ENCODE assay signal across 8 cellular contexts in genomic region chr22:36334081-36334831, GRCh38. TPM values are rescaled to one million over a fixed set of nuclear protein-coding genes. Genes with fewer than 3 reads are reported as not detected.
A peak's percentile ranks its signal among the peaks of the same experiment; 100 is the strongest.
DNase-seq lines count a peak whose midpoint lies in the region; ATAC-seq and TF ChIP-seq lines count a peak whose summit lies in the region.

No MANE protein-coding gene starts in this region.

- peak; percentile 24 for TF ChIP-seq CTCF in NB4 (IDR thresholded peaks at IDR 0.05; ENCODE audit: low read depth, low read length)
- TF ChIP-seq CTCF in brain (conservative IDR thresholded peaks at IDR 0.05), result no peak
- TF ChIP-seq CTCF in mesothelial cell of epicardium (IDR thresholded peaks at IDR 0.05; ENCODE audit: unreplicated experiment), result no peak

- CTCF ChIA-PET in CD8-positive, alpha-beta memory T cell (lab: Charles Lee), result interaction anchor here (0.9 to 8.1 kb wide), 22 partner anchors 9 to 136 kb away, joined by 3 to 48 read pairs (median 4); partner anchors contain the start of gene MYH9

- H3K4me3 ChIP-seq in CD8-positive, alpha-beta memory T cell (ENCODE audit: low read length), result peak overlapping the region; percentile 18
- no peak overlapping the region for H3K4me3 ChIP-seq in NB4 (ENCODE audit: low read depth, low read length)

- H3K9me3 Mint-ChIP-seq in CD8-positive, alpha-beta memory T cell, result no peaks in the 10 kb centered on the region
- no peaks in the 10 kb centered on the region for H3K9me3 Mint-ChIP-seq in brain
- H3K9me3 Mint-ChIP-seq in mesothelial cell of epicardium, result no peaks in the 10 kb centered on the region

- H3K27ac Mint-ChIP-seq in CD8-positive, alpha-beta memory T cell, result peak overlapping the region; percentile 94 to 100 (median 99)
- H3K27ac Mint-ChIP-seq in brain (peak overlapping the region; percentile 69 to 98 (median 91)), mesothelial cell of epicardium (peak overlapping the region; percentile 100)

- POLR2A ChIA-PET in CD8-positive, alpha-beta memory T cell (lab: Charles Lee), result interaction anchor here (0.5 to 5.5 kb wide), 10 partner anchors 10 to 195 kb away, joined by 3 to 76 read pairs (median 4); partner anchors contain the start of gene MYH9

- H3K4me1 Mint-ChIP-seq in CD8-positive, alpha-beta memory T cell, result peaks cover 91 to 98% (median 98%) of the 10 kb centered on the region in 3 donors
- H3K4me1 Mint-ChIP-seq in brain, result peaks cover 79% of the 10 kb centered on the region
- peaks cover 56% of the 10 kb centered on the region for H3K4me1 Mint-ChIP-seq in mesothelial cell of epicardium

- peaks cover 9 to 89% (median 27%) of the 10 kb centered on the region in 3 donors for H3K36me3 Mint-ChIP-seq in CD8-positive, alpha-beta memory T cell
- H3K36me3 Mint-ChIP-seq in brain, result peaks cover 20% of the 10 kb centered on the region
- peaks cover 21% of the 10 kb centered on the region for H3K36me3 Mint-ChIP-seq in mesothelial cell of epicardium

- peak in 3 of 5 donors; percentile 22 to 63 (median 45) for DNase-seq in CD8-positive, alpha-beta memory T cell
- peak; percentile 68 for DNase-seq in NB4 (ENCODE audit: low read depth)
- no peak for DNase-seq in mesothelial cell of epicardium (ENCODE audit: low spot score in 2 of 2, unreplicated experiment in 2 of 2)
- DNase-seq in mesenteric fat pad (ENCODE audit: low spot score), result no peak
- no peak for DNase-seq in HCEC 1CT
- DNase-seq in NCI-H1092 (lab: John Stamatoyannopoulos, UW), result no peak

- no peaks in the 10 kb centered on the region for H3K27me3 ChIP-seq in CD8-positive, alpha-beta memory T cell (ENCODE audit: insufficient read depth, low read length, poor library complexity, severe bottlenecking)

- no peak for ATAC-seq in GM18520 (IDR thresholded peaks at IDR 0.05; ENCODE audit: unreplicated experiment)

- H3K9me3 ChIP-seq in CD8-positive, alpha-beta memory T cell (ENCODE audit: low read length), result no peaks in the 10 kb centered on the region

- H3K27me3 Mint-ChIP-seq in CD8-positive, alpha-beta memory T cell, result peaks cover 0 to 4% of the 10 kb centered on the region in 2 donors
- H3K27me3 Mint-ChIP-seq in brain, result no peaks in the 10 kb centered on the region
- no peaks in the 10 kb centered on the region for H3K27me3 Mint-ChIP-seq in mesothelial cell of epicardium (ENCODE audit: low read depth)

- TF ChIP-seq POLR2A in NB4 (IDR thresholded peaks at IDR 0.05; ENCODE audit: extremely low read depth, insufficient read length), result no peak

- H3K36me3 ChIP-seq in CD8-positive, alpha-beta memory T cell (ENCODE audit: insufficient read depth, low read length), result peaks cover 48% of the 10 kb centered on the region

- H3K4me1 ChIP-seq in CD8-positive, alpha-beta memory T cell (ENCODE audit: insufficient read depth, low read length), result peaks cover 99% of the 10 kb centered on the region

- peak overlapping the region; percentile 27 for H3K27ac ChIP-seq in CD8-positive, alpha-beta memory T cell (ENCODE audit: low read depth, low read length)

- H3K4me3 Mint-ChIP-seq in CD8-positive, alpha-beta memory T cell, result peak overlapping the region; percentile 85 to 94 (median 89)
- H3K4me3 Mint-ChIP-seq in brain, result no peak overlapping the region
- no peak overlapping the region for H3K4me3 Mint-ChIP-seq in mesothelial cell of epicardium

RNA-seq across cellular contexts. Expression of gene MYH9, which starts 53.5 kb away (rescaled TPM):
- total RNA-seq in CD8-positive, alpha-beta memory T cell, result 100 to 1,000 TPM; 680 to 684 TPM
- 425 TPM for polyA plus RNA-seq in CD8-positive, alpha-beta memory T cell
- 236 TPM for polyA plus RNA-seq in brain (ENCODE audit: insufficient read depth, low read depth, low replicate concordance)
- 321 to 346 TPM (median 341 TPM) in 3 replicates for total RNA-seq in mesothelial cell of epicardium
- 673 TPM for total RNA-seq in mesenteric fat pad

Comparison
In these comparisons a context has a peak if more than half of its experiments do, and no peak if none do; other contexts are left out.
1. DNase-seq: peak in CD8-positive, alpha-beta memory T cell (3 of 5) and NB4 (single experiment); none in mesothelial cell of epicardium (0 of 2), mesenteric fat pad (single experiment), HCEC 1CT (single experiment) and NCI-H1092 (single experiment).
2. H3K4me3 Mint-ChIP-seq: peak in CD8-positive, alpha-beta memory T cell (7 of 7); none in brain (0 of 5) and mesothelial cell of epicardium (single experiment).
3. Peak in every context shown above with its lines, with median percentiles within 50 percentile points of each other: H3K27ac Mint-ChIP-seq.